Comparison of ENCODE assay signal across 8 cellular contexts in genomic region chr19:46428278-46429141, GRCh38. TPM values are rescaled to one million over a fixed set of nuclear protein-coding genes. Genes with fewer than 3 reads are reported as not detected.
DNase-seq lines count a peak whose midpoint lies in the region; ATAC-seq and TF ChIP-seq lines count a peak whose summit lies in the region.

Gene PNMA8C (minus strand): TSS chr19:46428936. CDS start chr19:46428359, 577 bp downstream.

- H3K27me3 ChIP-seq in H9 (ENCODE audit: insufficient read depth, low read length): no peaks in the 10 kb centered on the region; the same call in none of the 2 replicates
- H3K27me3 ChIP-seq in SJCRH30: no peaks in the 10 kb centered on the region
- H3K27me3 ChIP-seq in adrenal gland: no peaks in the 10 kb centered on the region
- H3K27me3 ChIP-seq in right atrium auricular region: no peaks in the 10 kb centered on the region

- no peaks in the 10 kb centered on the region for H3K79me1 ChIP-seq in H9 (ENCODE audit: insufficient read depth, low read depth, low read length, poor library complexity, severe bottlenecking)

- H3K27me3 Mint-ChIP-seq in H9 (ENCODE audit: low read depth): peaks cover 43% of the 10 kb centered on the region
- peaks cover 33% of the 10 kb centered on the region for H3K27me3 Mint-ChIP-seq in progenitor cell of endocrine pancreas

- no peaks in the 10 kb centered on the region for H4K20me1 ChIP-seq in H9 (ENCODE audit: control insufficient read depth, insufficient read depth, insufficient read length)

- intact Hi-C loops in adrenal gland (cut with DNase I): no loop called here

- H3K23ac ChIP-seq in H9 (ENCODE audit: insufficient read length, low read depth, low read length): no peak within 1 kb of the TSS

- no peak within 1 kb of the TSS for H2AK5ac ChIP-seq in H9 (ENCODE audit: insufficient read length, low read length)

- no peak within 1 kb of the TSS for H3T11ph ChIP-seq in H9 (ENCODE audit: low read length)

- no peak within 1 kb of the TSS for H2BK12ac ChIP-seq in H9 (ENCODE audit: insufficient read length, low read depth, low read length)

- ATAC-seq in GM21360 (IDR thresholded peaks at IDR 0.05; ENCODE audit: unreplicated experiment) (no peak), GM18873 (IDR thresholded peaks at IDR 0.05; ENCODE audit: low FRiP score, unreplicated experiment) (no peak)

- H4K5ac ChIP-seq in H9 (ENCODE audit: insufficient read length, low read depth, low read length): no peak within 1 kb of the TSS

- H3K23me2 ChIP-seq in H9 (ENCODE audit: insufficient read length, low read depth, low read length, poor library complexity, severe bottlenecking): peaks cover 14% of the 10 kb centered on the region

- H3K9me3 ChIP-seq in H9 (ENCODE audit: control insufficient read depth, low read depth, low read length) (no peaks in the 10 kb centered on the region), SJCRH30 (replicated peaks) (no peaks in the 10 kb centered on the region), adrenal gland (replicated peaks in 1 of 3) (no peaks in the 10 kb centered on the region), right atrium auricular region (no peaks in the 10 kb centered on the region)

- H3K4ac ChIP-seq in H9 (ENCODE audit: low read depth, low read length): no peak within 1 kb of the TSS

- no peaks in the 10 kb centered on the region; a peak in 1 of 5 replicates for H3K9me3 Mint-ChIP-seq in H9
- no peaks in the 10 kb centered on the region for H3K9me3 Mint-ChIP-seq in progenitor cell of endocrine pancreas (ENCODE audit: low read depth)

- H3K4me3 ChIP-seq in SJCRH30 (no peak within 1 kb of the TSS), adrenal gland (peak within 1 kb of the TSS in 1 of 4 donors; percentile 37), right atrium auricular region (peak within 1 kb of the TSS in 1 of 2 donors; percentile 32)

- H4K91ac ChIP-seq in H9 (ENCODE audit: insufficient read length, low read depth, low read length): no peak within 1 kb of the TSS

- H3K4me3 Mint-ChIP-seq in H9 (peak within 1 kb of the TSS; percentile 70 to 79), progenitor cell of endocrine pancreas (ENCODE audit: low read depth) (peak within 1 kb of the TSS; percentile 24)

- H3K9ac ChIP-seq in H9 (ENCODE audit: extremely low read depth, insufficient read length, low read length): no peak within 1 kb of the TSS

- H2BK15ac ChIP-seq in H9 (ENCODE audit: low read depth, low read length): no peak within 1 kb of the TSS; the same call in 1 of the 2 replicates

- no peak within 1 kb of the TSS for H4K8ac ChIP-seq in H9 (replicated peaks; ENCODE audit: insufficient read length, low read depth, low read length)

- DNase-seq in H9: peak; percentile 93
- DNase-seq in SJCRH30: peak; percentile 36 to 41
- peak; percentile 90 to 97 (median 95) for DNase-seq in adrenal gland
- peak; percentile 66 for DNase-seq in right atrium auricular region (ENCODE audit: low spot score)
- DNase-seq in progenitor cell of endocrine pancreas (ENCODE audit: low spot score, unreplicated experiment): peak; percentile 34
- DNase-seq in GM19240 (ENCODE audit: insufficient read length, low spot score): no peak

- H3K4me2 ChIP-seq in H9 (ENCODE audit: insufficient read depth, insufficient read length, low read length): peak within 1 kb of the TSS; percentile 40

- no peak within 1 kb of the TSS for H3K56ac ChIP-seq in H9 (ENCODE audit: insufficient read length, low read depth, low read length)

- H3K79me2 ChIP-seq in H9 (ENCODE audit: insufficient read depth, low read length): no peaks in the 10 kb centered on the region

- peak within 1 kb of the TSS in 1 of 3 experiments; percentile 75; a peak in 3 of 7 replicates for H3K27ac Mint-ChIP-seq in H9
- no peak within 1 kb of the TSS for H3K27ac Mint-ChIP-seq in progenitor cell of endocrine pancreas

- peak within 1 kb of the TSS; percentile 20 for H3K18ac ChIP-seq in H9 (ENCODE audit: insufficient read length, low read depth, low read length)

- H3K36me3 ChIP-seq in SJCRH30: no peaks in the 10 kb centered on the region
- H3K36me3 ChIP-seq in adrenal gland (replicated peaks in 1 of 2): no peaks in the 10 kb centered on the region
- no peaks in the 10 kb centered on the region for H3K36me3 ChIP-seq in right atrium auricular region

- no peaks in the 10 kb centered on the region for H3K4me1 ChIP-seq in H9 (ENCODE audit: insufficient read depth, low read length)
- peaks cover 3% of the 10 kb centered on the region; the same call in 1 of the 2 replicates for H3K4me1 ChIP-seq in SJCRH30
- peaks cover 10 to 31% of the 10 kb centered on the region in 2 donors for H3K4me1 ChIP-seq in adrenal gland (replicated peaks in 1 of 2)
- H3K4me1 ChIP-seq in right atrium auricular region: peaks cover 0 to 19% of the 10 kb centered on the region in 2 donors

- H3K36me3 Mint-ChIP-seq in H9 (ENCODE audit: insufficient read depth in 1 of 3, low read depth in 3 of 3) (no peaks in the 10 kb centered on the region), progenitor cell of endocrine pancreas (ENCODE audit: insufficient read depth) (no peaks in the 10 kb centered on the region)

- no peak within 1 kb of the TSS for H2BK5ac ChIP-seq in H9 (ENCODE audit: insufficient read length, low read length)

- no peak within 1 kb of the TSS for H2AFZ ChIP-seq in H9 (ENCODE audit: low read length)

- H3K27ac ChIP-seq in H9 (ENCODE audit: insufficient read length, low read depth, low read length) (no peak within 1 kb of the TSS), SJCRH30 (no peak within 1 kb of the TSS), adrenal gland (peak within 1 kb of the TSS; percentile 27 to 79 (median 49)), right atrium auricular region (peak within 1 kb of the TSS in 1 of 2 donors; percentile 12)

- H2BK20ac ChIP-seq in H9 (ENCODE audit: low read depth, low read length, poor library complexity, severe bottlenecking): no peak within 1 kb of the TSS

- peaks cover 26 to 38% of the 10 kb centered on the region in 2 experiments for H3K4me1 Mint-ChIP-seq in H9
- H3K4me1 Mint-ChIP-seq in progenitor cell of endocrine pancreas (ENCODE audit: low read depth): peaks cover 7% of the 10 kb centered on the region

- H3K14ac ChIP-seq in H9 (ENCODE audit: insufficient read depth, low read length): peak within 1 kb of the TSS; percentile 38; the same call in 1 of the 2 replicates

- H2BK120ac ChIP-seq in H9 (ENCODE audit: low read depth, low read length, poor library complexity, severe bottlenecking): no peak within 1 kb of the TSS

- WGBS in H9 (ENCODE audit: extremely low coverage, insufficient read length, low lambda C conversion rate): no CpG with 5 or more reads among the region's 50 CpGs
- WGBS in adrenal gland, 4 donors: 15 to 20% (median 19%) methylated on average over 11 to 50 of the region's 50 CpGs

- no peak for TF ChIP-seq CTCF in H9 (conservative IDR thresholded peaks at IDR 0.05)
- no peak for TF ChIP-seq CTCF in adrenal gland (IDR thresholded peaks at IDR 0.05)
- no peak for TF ChIP-seq CTCF in right atrium auricular region (IDR thresholded peaks at IDR 0.05)
- TF ChIP-seq CTCF in progenitor cell of endocrine pancreas (IDR thresholded peaks at IDR 0.05; ENCODE audit: unreplicated experiment): no peak

- TF ChIP-seq POLR2A in adrenal gland (IDR thresholded peaks at IDR 0.05): peak in 1 of 2 donors; percentile 48

RNA-seq across cellular contexts. Expression of gene PNMA8C, which starts in this region (rescaled TPM):
- total RNA-seq in H9 (2021) (1.7 and 1.8 TPM in 2 replicates), adrenal gland (1 to 10 TPM; 1.5 to 4.4 (median 2.1) TPM), right atrium auricular region (not detected), progenitor cell of endocrine pancreas (0.19 and 0.36 TPM in 2 replicates)
- total RNA-seq in SJCRH30 (2014; rRNA removed; shearing (Covaris generic)): 0.02 TPM in 1 of 2 replicates, not detected in the other
- polyA plus RNA-seq in adrenal gland: 1 to 10 TPM in 2 of 3 donors, under 1 TPM in 1; 0.47 to 2.4 (median 1.4) TPM

Comparison
In these comparisons a context has a peak if more than half of its experiments do, and no peak if none do; other contexts are left out.
1. Peak in DNase-seq in SJCRH30; RNA of the gene not detected or under 1 TPM.
2. Peak in DNase-seq in right atrium auricular region; RNA of the gene not detected or under 1 TPM.
3. Peak in DNase-seq in progenitor cell of endocrine pancreas; RNA of the gene not detected or under 1 TPM.
4. H3K27ac ChIP-seq: peak in adrenal gland (5 of 5); none in H9 (single experiment) and SJCRH30 (single experiment).